8 cellular contexts compared by ENCODE assay signal in genomic region chr9:66269783-66270182, GRCh38.
DNase-seq lines count a peak whose midpoint lies in the region; ATAC-seq and TF ChIP-seq lines count a peak whose summit lies in the region.
"Not testable (repeated sequence)": the region's sequence is repeated elsewhere in the genome, so short reads cannot be mapped to it uniquely, and the experiment has no call there.

No MANE protein-coding gene starts in this region.

- DNase-seq in RWPE2 (ENCODE audit: low spot score) (peak; percentile 37), ascending aorta (ENCODE audit: low spot score in 2 of 2) (peak; percentile 62 to 92)
- DNase-seq in activated CD8-positive, alpha-beta memory T cell treated with anti-CD3 and anti-CD28 coated beads for 1 hour (ENCODE audit: extremely low read depth in 1 of 2, low read depth in 1 of 2): peak; percentile 27 to 39
- DNase-seq in foreskin fibroblast: not testable (repeated sequence)
- peak; percentile 53 to 54 for DNase-seq in stimulated activated CD4-positive, alpha-beta T cell treated with anti-CD3 and anti-CD28 coated beads, Interleukin-15, amount 100 ng/mL, for 48 hours (ENCODE audit: low read depth in 2 of 2)

- H3K9ac ChIP-seq in mucosa of rectum (ENCODE audit: low read depth in 1 of 2, low read length in 2 of 2); subcutaneous abdominal adipose tissue (ENCODE audit: low read length in 5 of 5): not testable (repeated sequence)

- H3K36me3 ChIP-seq in DOHH2 (ENCODE audit: control insufficient read depth, low read length); RWPE2 (ENCODE audit: low read depth); ascending aorta; mucosa of rectum (ENCODE audit: control insufficient read depth in 2 of 2, insufficient read depth in 2 of 2, low read length in 2 of 2); subcutaneous abdominal adipose tissue (ENCODE audit: control insufficient read depth in 5 of 5, insufficient read depth in 5 of 5, low read length in 5 of 5): not testable (repeated sequence)

- H3K9me2 ChIP-seq in DOHH2 (replicated peaks; ENCODE audit: control insufficient read depth, low read length): not testable (repeated sequence)

- H4K20me1 ChIP-seq in DOHH2 (ENCODE audit: control insufficient read depth, insufficient read depth, low read depth, low read length): not testable (repeated sequence)

- H3K4me1 ChIP-seq in DOHH2 (ENCODE audit: control insufficient read depth, low read length); RWPE2 (ENCODE audit: insufficient read depth, poor library complexity, severe bottlenecking); ascending aorta; mucosa of rectum (ENCODE audit: control insufficient read depth in 2 of 2, insufficient read depth in 2 of 2, low read length in 2 of 2); subcutaneous abdominal adipose tissue (ENCODE audit: control insufficient read depth in 5 of 5, insufficient read depth in 5 of 5, low read length in 5 of 5): not testable (repeated sequence)

- TF ChIP-seq CTCF in DOHH2 (IDR thresholded peaks at IDR 0.05; ENCODE audit: low read depth, low read length, poor library complexity, severe bottlenecking); RWPE2 (IDR thresholded peaks at IDR 0.05; ENCODE audit: poor library complexity, severe bottlenecking); ascending aorta (IDR thresholded peaks at IDR 0.05); foreskin fibroblast (IDR thresholded peaks at IDR 0.05; ENCODE audit: low read depth, low read length): not testable (repeated sequence)

- H3F3A ChIP-seq in DOHH2 (ENCODE audit: control insufficient read depth, insufficient read depth): not testable (repeated sequence)

- intact Hi-C loops in ascending aorta (cut with DNase I): not testable (repeated sequence)

- H3K9me3 ChIP-seq in DOHH2 (ENCODE audit: control insufficient read depth, insufficient read depth, low read length); RWPE2 (ENCODE audit: severe bottlenecking); ascending aorta; mucosa of rectum (ENCODE audit: control insufficient read depth in 2 of 2, low read length in 2 of 2); subcutaneous abdominal adipose tissue (ENCODE audit: control insufficient read depth in 5 of 5, low read length in 5 of 5): not testable (repeated sequence)

- not testable (repeated sequence) for H3K79me2 ChIP-seq in DOHH2 (ENCODE audit: control insufficient read depth, low read length)

- ATAC-seq in RWPE2 (ENCODE audit: low read depth): not testable (repeated sequence)

- H3K4me3 ChIP-seq in DOHH2 (ENCODE audit: low read length) (peak overlapping the region; percentile 76), RWPE2 (ENCODE audit: severe bottlenecking) (peak overlapping the region; percentile 49), ascending aorta (peak overlapping the region; percentile 64 to 73), foreskin fibroblast (ENCODE audit: low read depth in 1 of 2, low read length in 2 of 2) (peak overlapping the region; percentile 19 to 45), mucosa of rectum (ENCODE audit: low read length in 2 of 2) (peak overlapping the region; percentile 43 to 44), subcutaneous abdominal adipose tissue (ENCODE audit: low read depth in 1 of 5, low read length in 5 of 5) (peak overlapping the region in 1 of 5 donors; percentile 36)

- H3K27ac ChIP-seq in DOHH2 (ENCODE audit: low read depth, low read length); mucosa of rectum (ENCODE audit: low read depth in 2 of 2, low read length in 2 of 2): not testable (repeated sequence)
- H3K27ac ChIP-seq in RWPE2 (ENCODE audit: poor library complexity, severe bottlenecking): peak overlapping the region; percentile 20
- peak overlapping the region; percentile 62 to 71 for H3K27ac ChIP-seq in ascending aorta
- H3K27ac ChIP-seq in subcutaneous abdominal adipose tissue (ENCODE audit: low read depth, low read length): peak overlapping the region; percentile 41

- not testable (repeated sequence) for H3K27me3 ChIP-seq in DOHH2 (ENCODE audit: control insufficient read depth, low read length); RWPE2 (ENCODE audit: insufficient read depth, poor library complexity, severe bottlenecking); ascending aorta; mucosa of rectum (ENCODE audit: control insufficient read depth in 2 of 2, insufficient read depth in 2 of 2, low read length in 2 of 2); subcutaneous abdominal adipose tissue (ENCODE audit: control insufficient read depth in 5 of 5, insufficient read depth in 4 of 5, low read length in 5 of 5)

- not testable (repeated sequence) for H3K4me2 ChIP-seq in DOHH2 (ENCODE audit: low read length)
